In the genomic region with DNA sequence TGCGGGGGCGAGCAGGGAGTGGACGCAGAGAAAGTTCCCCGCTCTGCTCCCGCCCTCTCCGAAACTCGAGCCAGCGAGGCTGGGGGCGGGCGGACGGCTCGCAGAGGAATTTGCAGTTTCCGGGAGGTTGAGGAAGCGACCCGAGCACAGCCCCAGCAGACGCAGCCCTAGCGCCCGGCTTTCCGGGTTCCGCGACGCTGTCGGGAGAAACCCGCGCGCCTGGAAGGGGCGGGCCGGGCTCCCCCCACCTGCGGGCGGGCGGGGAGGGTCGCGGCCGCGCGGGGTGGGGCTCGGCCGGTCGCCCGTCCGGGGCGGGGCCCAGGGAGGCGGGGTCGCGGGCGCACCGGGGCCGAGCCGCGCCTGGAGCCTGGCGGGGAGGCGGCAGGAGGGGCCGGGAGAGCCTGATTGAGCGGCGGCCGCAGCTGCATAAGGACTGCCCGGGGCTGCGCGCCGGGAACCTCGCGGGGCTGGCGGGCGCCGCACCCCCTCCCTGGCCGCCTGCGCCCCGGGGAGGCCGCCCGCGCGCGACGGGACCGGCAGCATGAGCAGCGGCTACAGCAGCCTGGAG, we compare ENCODE assay signal across 1 cellular context.
TF ChIP-seq lines count a peak whose summit lies in the region.

A gene with protein sequence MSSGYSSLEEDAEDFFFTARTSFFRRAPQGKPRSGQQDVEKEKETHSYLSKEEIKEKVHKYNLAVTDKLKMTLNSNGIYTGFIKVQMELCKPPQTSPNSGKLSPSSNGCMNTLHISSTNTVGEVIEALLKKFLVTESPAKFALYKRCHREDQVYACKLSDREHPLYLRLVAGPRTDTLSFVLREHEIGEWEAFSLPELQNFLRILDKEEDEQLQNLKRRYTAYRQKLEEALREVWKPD (plus strand): TSS at position 404 of the 568 bp plus-strand sequence. CDS start 138 bp downstream, at position 542.

TF ChIP-seq in WTC11, 78 proteins besides CTCF, POLR2A, EP300 and RAD21 (continued from another document):
- TF ChIP-seq, protein P1, sequence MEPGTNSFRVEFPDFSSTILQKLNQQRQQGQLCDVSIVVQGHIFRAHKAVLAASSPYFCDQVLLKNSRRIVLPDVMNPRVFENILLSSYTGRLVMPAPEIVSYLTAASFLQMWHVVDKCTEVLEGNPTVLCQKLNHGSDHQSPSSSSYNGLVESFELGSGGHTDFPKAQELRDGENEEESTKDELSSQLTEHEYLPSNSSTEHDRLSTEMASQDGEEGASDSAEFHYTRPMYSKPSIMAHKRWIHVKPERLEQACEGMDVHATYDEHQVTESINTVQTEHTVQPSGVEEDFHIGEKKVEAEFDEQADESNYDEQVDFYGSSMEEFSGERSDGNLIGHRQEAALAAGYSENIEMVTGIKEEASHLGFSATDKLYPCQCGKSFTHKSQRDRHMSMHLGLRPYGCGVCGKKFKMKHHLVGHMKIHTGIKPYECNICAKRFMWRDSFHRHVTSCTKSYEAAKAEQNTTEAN (CRISPR knock-in tag; IDR thresholded peaks at IDR 0.05), result no peak
- TF ChIP-seq ZNF423 (CRISPR knock-in tag; IDR thresholded peaks at IDR 0.05) (peak; percentile 87), ESRRA (CRISPR knock-in tag; IDR thresholded peaks at IDR 0.05; ENCODE audit: borderline replicate concordance) (no peak), SP1 (CRISPR knock-in tag; conservative IDR thresholded peaks at IDR 0.05) (peak; percentile 67), MYBL2 (CRISPR knock-in tag; IDR thresholded peaks at IDR 0.05) (0 out of 2 replicates have a peak, but pooled peaks have one; percentile 10), ATF1 (CRISPR knock-in tag; IDR thresholded peaks at IDR 0.05) (no peak)
- TF ChIP-seq, protein P2, sequence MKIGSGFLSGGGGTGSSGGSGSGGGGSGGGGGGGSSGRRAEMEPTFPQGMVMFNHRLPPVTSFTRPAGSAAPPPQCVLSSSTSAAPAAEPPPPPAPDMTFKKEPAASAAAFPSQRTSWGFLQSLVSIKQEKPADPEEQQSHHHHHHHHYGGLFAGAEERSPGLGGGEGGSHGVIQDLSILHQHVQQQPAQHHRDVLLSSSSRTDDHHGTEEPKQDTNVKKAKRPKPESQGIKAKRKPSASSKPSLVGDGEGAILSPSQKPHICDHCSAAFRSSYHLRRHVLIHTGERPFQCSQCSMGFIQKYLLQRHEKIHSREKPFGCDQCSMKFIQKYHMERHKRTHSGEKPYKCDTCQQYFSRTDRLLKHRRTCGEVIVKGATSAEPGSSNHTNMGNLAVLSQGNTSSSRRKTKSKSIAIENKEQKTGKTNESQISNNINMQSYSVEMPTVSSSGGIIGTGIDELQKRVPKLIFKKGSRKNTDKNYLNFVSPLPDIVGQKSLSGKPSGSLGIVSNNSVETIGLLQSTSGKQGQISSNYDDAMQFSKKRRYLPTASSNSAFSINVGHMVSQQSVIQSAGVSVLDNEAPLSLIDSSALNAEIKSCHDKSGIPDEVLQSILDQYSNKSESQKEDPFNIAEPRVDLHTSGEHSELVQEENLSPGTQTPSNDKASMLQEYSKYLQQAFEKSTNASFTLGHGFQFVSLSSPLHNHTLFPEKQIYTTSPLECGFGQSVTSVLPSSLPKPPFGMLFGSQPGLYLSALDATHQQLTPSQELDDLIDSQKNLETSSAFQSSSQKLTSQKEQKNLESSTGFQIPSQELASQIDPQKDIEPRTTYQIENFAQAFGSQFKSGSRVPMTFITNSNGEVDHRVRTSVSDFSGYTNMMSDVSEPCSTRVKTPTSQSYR (CRISPR knock-in tag; IDR thresholded peaks at IDR 0.05), result 0 out of 2 replicates have a peak, but pooled peaks have one; percentile 29
- TF ChIP-seq, protein P3, sequence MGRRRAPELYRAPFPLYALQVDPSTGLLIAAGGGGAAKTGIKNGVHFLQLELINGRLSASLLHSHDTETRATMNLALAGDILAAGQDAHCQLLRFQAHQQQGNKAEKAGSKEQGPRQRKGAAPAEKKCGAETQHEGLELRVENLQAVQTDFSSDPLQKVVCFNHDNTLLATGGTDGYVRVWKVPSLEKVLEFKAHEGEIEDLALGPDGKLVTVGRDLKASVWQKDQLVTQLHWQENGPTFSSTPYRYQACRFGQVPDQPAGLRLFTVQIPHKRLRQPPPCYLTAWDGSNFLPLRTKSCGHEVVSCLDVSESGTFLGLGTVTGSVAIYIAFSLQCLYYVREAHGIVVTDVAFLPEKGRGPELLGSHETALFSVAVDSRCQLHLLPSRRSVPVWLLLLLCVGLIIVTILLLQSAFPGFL (CRISPR knock-in tag; IDR thresholded peaks at IDR 0.05; ENCODE audit: borderline replicate concordance), result no peak
- TF ChIP-seq, protein P4, sequence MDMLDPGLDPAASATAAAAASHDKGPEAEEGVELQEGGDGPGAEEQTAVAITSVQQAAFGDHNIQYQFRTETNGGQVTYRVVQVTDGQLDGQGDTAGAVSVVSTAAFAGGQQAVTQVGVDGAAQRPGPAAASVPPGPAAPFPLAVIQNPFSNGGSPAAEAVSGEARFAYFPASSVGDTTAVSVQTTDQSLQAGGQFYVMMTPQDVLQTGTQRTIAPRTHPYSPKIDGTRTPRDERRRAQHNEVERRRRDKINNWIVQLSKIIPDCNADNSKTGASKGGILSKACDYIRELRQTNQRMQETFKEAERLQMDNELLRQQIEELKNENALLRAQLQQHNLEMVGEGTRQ (CRISPR knock-in tag; IDR thresholded peaks at IDR 0.05), result peak; percentile 21; the same call in 1 of the 2 replicates
- TF ChIP-seq, protein P5, sequence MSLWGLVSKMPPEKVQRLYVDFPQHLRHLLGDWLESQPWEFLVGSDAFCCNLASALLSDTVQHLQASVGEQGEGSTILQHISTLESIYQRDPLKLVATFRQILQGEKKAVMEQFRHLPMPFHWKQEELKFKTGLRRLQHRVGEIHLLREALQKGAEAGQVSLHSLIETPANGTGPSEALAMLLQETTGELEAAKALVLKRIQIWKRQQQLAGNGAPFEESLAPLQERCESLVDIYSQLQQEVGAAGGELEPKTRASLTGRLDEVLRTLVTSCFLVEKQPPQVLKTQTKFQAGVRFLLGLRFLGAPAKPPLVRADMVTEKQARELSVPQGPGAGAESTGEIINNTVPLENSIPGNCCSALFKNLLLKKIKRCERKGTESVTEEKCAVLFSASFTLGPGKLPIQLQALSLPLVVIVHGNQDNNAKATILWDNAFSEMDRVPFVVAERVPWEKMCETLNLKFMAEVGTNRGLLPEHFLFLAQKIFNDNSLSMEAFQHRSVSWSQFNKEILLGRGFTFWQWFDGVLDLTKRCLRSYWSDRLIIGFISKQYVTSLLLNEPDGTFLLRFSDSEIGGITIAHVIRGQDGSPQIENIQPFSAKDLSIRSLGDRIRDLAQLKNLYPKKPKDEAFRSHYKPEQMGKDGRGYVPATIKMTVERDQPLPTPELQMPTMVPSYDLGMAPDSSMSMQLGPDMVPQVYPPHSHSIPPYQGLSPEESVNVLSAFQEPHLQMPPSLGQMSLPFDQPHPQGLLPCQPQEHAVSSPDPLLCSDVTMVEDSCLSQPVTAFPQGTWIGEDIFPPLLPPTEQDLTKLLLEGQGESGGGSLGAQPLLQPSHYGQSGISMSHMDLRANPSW (CRISPR knock-in tag; conservative IDR thresholded peaks at IDR 0.05; ENCODE audit: low read depth), result no peak
